Comparison of ENCODE assay signal across 1 cellular context in genomic region chr16:83418565-83418964, GRCh38.
TF ChIP-seq lines count a peak whose summit lies in the region.

No MANE protein-coding gene starts in this region.

TF ChIP-seq in HepG2, 621 proteins besides CTCF, POLR2A, EP300 and RAD21 (continued from another document):
- TF ChIP-seq SALL1 (CRISPR knock-in tag; IDR thresholded peaks at IDR 0.05): no peak
- TF ChIP-seq IRX3 (CRISPR knock-in tag; IDR thresholded peaks at IDR 0.05; ENCODE audit: borderline replicate concordance, low read depth): no peak
- TF ChIP-seq POLR2G (IDR thresholded peaks at IDR 0.05; ENCODE audit: low read depth, low read length): no peak
- TF ChIP-seq FOSL2 (CRISPR knock-in tag; IDR thresholded peaks at IDR 0.05): no peak
- no peak for TF ChIP-seq HMG20A (CRISPR knock-in tag; IDR thresholded peaks at IDR 0.05; ENCODE audit: borderline replicate concordance)
